ENCODE assay signal across 8 cellular contexts in the genomic region with DNA sequence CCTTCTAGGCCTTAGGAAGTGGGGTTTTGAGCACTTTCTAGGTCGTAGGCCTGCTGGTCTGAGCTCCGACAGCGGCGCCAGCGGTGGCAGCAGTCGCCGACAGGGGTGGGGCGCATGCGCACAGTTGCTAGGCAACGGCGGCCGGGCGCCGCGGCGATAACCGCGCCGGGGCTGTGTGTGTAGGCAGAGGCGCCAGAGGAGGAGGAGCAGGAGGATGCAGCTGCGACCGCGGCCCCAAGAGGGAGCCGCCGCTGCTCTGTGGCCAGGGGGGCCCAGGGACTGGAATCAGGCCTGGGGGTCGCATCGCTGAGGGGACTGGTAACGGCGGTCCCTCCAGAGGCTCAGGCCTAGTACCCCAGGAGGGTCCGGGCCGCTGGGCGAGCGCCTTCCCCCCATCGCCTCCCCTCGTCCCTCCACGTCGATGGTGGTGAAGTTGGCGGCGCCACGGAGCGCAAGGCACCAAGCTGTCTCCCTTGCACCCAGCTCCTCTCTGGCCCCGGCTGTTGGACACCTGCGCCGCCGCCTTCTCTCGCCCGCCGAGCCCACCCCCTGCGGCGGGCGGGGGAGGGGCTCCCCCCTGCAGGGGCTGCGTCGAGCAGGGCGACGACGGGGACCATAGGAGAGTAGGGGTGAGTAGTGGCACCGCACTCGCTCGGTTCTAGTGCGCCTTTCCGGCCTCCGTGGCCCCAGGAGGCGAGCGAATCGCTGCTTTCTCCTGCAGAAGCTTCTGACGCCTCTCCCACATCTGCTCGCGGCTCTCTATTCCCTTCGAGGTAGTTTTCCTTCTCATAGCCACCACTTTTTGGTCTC. TPM values are rescaled to one million over a fixed set of nuclear protein-coding genes. Genes with fewer than 3 reads are reported as not detected.
DNase-seq lines count a peak whose midpoint lies in the region; ATAC-seq and TF ChIP-seq lines count a peak whose summit lies in the region.

A gene (plus strand): TSS at position 186 of the 810 bp plus-strand sequence.

- ATAC-seq in GM18505 (IDR thresholded peaks at IDR 0.05; ENCODE audit: unreplicated experiment): peak; percentile 92
- peak; percentile 87 for ATAC-seq in HG02884 (IDR thresholded peaks at IDR 0.05; ENCODE audit: unreplicated experiment)

- TF ChIP-seq POLR2A in GM18505 (IDR thresholded peaks at IDR 0.05; ENCODE audit: borderline replicate concordance, extremely low read depth, insufficient read depth, insufficient read length): no peak

- DNase-seq in NCI-H526 treated with DMSO at 0.1 percent for 48 hours (lab: John Stamatoyannopoulos, UW) (peak; percentile 42), epithelial cell of prostate (ENCODE audit: low read depth, low spot score) (peak; percentile 10), mucosa of gallbladder (ENCODE audit: low spot score) (peak; percentile 75), mesenteric fat pad (ENCODE audit: low spot score) (no peak)
- peak; percentile 88 for DNase-seq in activated CD8-positive, alpha-beta memory T cell treated with anti-CD3 and anti-CD28 coated beads, Interleukin-2, amount 50 U/mL, for 48 hours
- DNase-seq in stimulated activated CD8-positive, alpha-beta memory T cell treated with anti-CD3 and anti-CD28 coated beads, Interleukin-4, amount 100 ng/mL, for 24 hours (ENCODE audit: low read depth): peak; percentile 72

- peak within 1 kb of the TSS; percentile 27 for H3K27ac ChIP-seq in epithelial cell of prostate

RNA-seq across cellular contexts. Expression of the gene that starts here (rescaled TPM):
- 3.2 TPM for total RNA-seq in mucosa of gallbladder
- 0.61 TPM for total RNA-seq in mesenteric fat pad
